ENCODE assay signal across 13 cellular contexts in the genomic region with DNA sequence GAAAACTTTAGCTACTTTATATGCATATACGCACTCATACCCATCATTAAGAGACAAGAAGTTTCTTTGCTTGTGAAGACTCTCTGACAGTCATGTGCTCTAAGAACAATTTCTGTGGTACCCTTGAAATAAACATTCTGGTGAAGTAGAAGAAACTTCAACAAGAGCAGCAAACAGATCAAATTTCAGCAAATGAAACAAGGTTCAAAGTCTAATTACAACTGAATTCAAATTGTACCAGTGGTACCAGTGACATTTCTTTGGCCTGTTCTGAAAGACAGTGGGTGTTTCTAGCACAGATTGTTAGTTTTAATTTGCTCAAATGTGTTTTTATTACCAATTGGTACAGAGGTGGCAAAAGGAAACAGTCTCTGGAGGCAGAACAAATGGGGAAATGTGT.
DNase-seq lines count a peak whose midpoint lies in the region; ATAC-seq and TF ChIP-seq lines count a peak whose summit lies in the region.
"Had no signal": no experiment of that assay in that cellular context is flagged by ENCODE, and none has a peak within 500 bp of the region (broad histone marks: within the 10 kb centered on the region; RNA-seq: fewer than 3 reads in every experiment).

No MANE protein-coding gene starts in this region.

- no peak overlapping the region for H3K4me3 Mint-ChIP-seq in progenitor cell of endocrine pancreas (ENCODE audit: low read depth)

- no peaks in the 10 kb centered on the region for H3K27me3 Mint-ChIP-seq in progenitor cell of endocrine pancreas

- peaks cover 16% of the 10 kb centered on the region for H3K4me1 Mint-ChIP-seq in progenitor cell of endocrine pancreas (ENCODE audit: low read depth)

- H3K9me3 Mint-ChIP-seq in progenitor cell of endocrine pancreas (ENCODE audit: low read depth) = peaks cover 7% of the 10 kb centered on the region

- no peaks in the 10 kb centered on the region for H3K36me3 Mint-ChIP-seq in progenitor cell of endocrine pancreas (ENCODE audit: insufficient read depth)

- ATAC-seq in SK-N-SH treated with all-trans-retinoic acid at 6 μM for 48 hours (no peak), HG02571 (IDR thresholded peaks at IDR 0.05; ENCODE audit: unreplicated experiment) (no peak)

- H3K27ac Mint-ChIP-seq in progenitor cell of endocrine pancreas = peak overlapping the region; percentile 17

- DNase-seq in DMS53 (lab: John Stamatoyannopoulos, UW) = peak; percentile 72
- DNase-seq in NCI-H460 (ENCODE audit: extremely low read depth, low read depth) = peak; percentile 37
- peak; percentile 42 for DNase-seq in fibroblast of peridontal ligament (ENCODE audit: extremely low read depth)
- no peak for DNase-seq in progenitor cell of endocrine pancreas (ENCODE audit: low spot score, unreplicated experiment)
- DNase-seq in GM20000 (ENCODE audit: low spot score) = no peak
- DNase-seq: AML-193, DMS79 treated with DMSO at 0.1 percent for 48 hours, NCI-H1436 treated with DMSO at 0.1 percent for 48 hours, NCI-H2081 treated with DMSO at 0.1 percent for 48 hours, NCI-H524 treated with DMSO at 0.1 percent for 48 hours, PC-9 had no signal

- TF ChIP-seq CTCF in progenitor cell of endocrine pancreas (IDR thresholded peaks at IDR 0.05; ENCODE audit: unreplicated experiment) (no peak), GM20000 (IDR thresholded peaks at IDR 0.05; ENCODE audit: extremely low read depth, missing control alignments) (no peak)

TF ChIP-seq in SK-N-SH treated with all-trans-retinoic acid at 6 μM for 48 hours, 23 proteins besides CTCF, POLR2A, EP300 and RAD21:
- no peak for TF ChIP-seq ZFP3 (CRISPR knock-in tag; IDR thresholded peaks at IDR 0.05)
- TF ChIP-seq SNAI2 (CRISPR knock-in tag; IDR thresholded peaks at IDR 0.05) = no peak
- TF ChIP-seq CSDC2 (CRISPR knock-in tag; IDR thresholded peaks at IDR 0.05) = no peak
- TF ChIP-seq ARNTL (CRISPR knock-in tag; IDR thresholded peaks at IDR 0.05; ENCODE audit: borderline replicate concordance, low read depth) = no peak
- TF ChIP-seq, protein P1, sequence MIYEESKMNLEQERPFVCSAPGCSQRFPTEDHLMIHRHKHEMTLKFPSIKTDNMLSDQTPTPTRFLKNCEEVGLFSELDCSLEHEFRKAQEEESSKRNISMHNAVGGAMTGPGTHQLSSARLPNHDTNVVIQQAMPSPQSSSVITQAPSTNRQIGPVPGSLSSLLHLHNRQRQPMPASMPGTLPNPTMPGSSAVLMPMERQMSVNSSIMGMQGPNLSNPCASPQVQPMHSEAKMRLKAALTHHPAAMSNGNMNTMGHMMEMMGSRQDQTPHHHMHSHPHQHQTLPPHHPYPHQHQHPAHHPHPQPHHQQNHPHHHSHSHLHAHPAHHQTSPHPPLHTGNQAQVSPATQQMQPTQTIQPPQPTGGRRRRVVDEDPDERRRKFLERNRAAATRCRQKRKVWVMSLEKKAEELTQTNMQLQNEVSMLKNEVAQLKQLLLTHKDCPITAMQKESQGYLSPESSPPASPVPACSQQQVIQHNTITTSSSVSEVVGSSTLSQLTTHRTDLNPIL (CRISPR knock-in tag; IDR thresholded peaks at IDR 0.05; ENCODE audit: low read depth) = no peak
- no peak for TF ChIP-seq ZNF70 (CRISPR knock-in tag; IDR thresholded peaks at IDR 0.05)
- no peak for TF ChIP-seq ISL1 (CRISPR knock-in tag; IDR thresholded peaks at IDR 0.05)
- TF ChIP-seq, protein P2, sequence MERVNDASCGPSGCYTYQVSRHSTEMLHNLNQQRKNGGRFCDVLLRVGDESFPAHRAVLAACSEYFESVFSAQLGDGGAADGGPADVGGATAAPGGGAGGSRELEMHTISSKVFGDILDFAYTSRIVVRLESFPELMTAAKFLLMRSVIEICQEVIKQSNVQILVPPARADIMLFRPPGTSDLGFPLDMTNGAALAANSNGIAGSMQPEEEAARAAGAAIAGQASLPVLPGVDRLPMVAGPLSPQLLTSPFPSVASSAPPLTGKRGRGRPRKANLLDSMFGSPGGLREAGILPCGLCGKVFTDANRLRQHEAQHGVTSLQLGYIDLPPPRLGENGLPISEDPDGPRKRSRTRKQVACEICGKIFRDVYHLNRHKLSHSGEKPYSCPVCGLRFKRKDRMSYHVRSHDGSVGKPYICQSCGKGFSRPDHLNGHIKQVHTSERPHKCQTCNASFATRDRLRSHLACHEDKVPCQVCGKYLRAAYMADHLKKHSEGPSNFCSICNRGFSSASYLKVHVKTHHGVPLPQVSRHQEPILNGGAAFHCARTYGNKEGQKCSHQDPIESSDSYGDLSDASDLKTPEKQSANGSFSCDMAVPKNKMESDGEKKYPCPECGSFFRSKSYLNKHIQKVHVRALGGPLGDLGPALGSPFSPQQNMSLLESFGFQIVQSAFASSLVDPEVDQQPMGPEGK (CRISPR knock-in tag; IDR thresholded peaks at IDR 0.05; ENCODE audit: borderline replicate concordance) = no peak
- no peak for TF ChIP-seq GLIS3 (CRISPR knock-in tag; IDR thresholded peaks at IDR 0.05)
- TF ChIP-seq, protein P3, sequence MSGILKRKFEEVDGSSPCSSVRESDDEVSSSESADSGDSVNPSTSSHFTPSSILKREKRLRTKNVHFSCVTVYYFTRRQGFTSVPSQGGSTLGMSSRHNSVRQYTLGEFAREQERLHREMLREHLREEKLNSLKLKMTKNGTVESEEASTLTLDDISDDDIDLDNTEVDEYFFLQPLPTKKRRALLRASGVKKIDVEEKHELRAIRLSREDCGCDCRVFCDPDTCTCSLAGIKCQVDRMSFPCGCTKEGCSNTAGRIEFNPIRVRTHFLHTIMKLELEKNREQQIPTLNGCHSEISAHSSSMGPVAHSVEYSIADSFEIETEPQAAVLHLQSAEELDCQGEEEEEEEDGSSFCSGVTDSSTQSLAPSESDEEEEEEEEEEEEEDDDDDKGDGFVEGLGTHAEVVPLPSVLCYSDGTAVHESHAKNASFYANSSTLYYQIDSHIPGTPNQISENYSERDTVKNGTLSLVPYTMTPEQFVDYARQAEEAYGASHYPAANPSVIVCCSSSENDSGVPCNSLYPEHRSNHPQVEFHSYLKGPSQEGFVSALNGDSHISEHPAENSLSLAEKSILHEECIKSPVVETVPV (CRISPR knock-in tag; IDR thresholded peaks at IDR 0.05) = no peak

Comparison
In these comparisons a context has a peak if more than half of its experiments do, and no peak if none do; other contexts are left out.
1. DNase-seq: peak in DMS53 (single experiment), NCI-H460 (single experiment) and fibroblast of peridontal ligament (single experiment); none in progenitor cell of endocrine pancreas (single experiment) and GM20000 (single experiment).